ENCODE assay signal across 8 cellular contexts in the genomic region with DNA sequence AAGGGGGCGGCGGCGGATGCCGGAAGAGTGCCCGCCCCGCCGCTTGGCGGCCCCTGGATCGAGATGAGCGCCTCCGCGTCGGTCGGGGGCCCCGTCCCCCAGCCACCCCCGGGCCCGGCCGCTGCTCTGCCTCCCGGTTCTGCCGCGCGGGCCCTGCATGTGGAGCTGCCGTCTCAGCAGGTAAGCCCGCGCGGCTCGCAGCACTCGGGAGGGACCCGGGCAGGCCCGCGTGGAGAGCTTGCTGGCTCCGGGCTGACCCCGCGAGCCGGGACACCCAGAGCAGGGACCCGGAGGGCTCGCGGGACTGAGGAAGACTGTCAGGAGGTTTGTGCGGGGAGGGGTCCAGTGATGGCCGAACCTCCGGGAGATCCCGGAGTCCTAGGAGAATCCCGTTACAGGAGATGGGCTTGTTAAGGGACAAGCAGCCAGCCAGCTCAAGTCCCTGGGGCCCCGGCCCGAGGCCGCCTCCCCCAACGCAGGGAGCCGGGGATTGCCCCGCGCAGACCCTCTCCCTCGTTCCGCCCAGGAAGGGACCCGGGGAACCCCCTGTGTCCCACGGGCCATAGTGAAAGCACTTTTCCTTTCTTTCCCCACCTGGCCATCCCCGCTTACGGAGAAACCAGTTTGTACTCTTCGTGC. TPM values are rescaled to one million over a fixed set of nuclear protein-coding genes. Genes with fewer than 3 reads are reported as not detected.
DNase-seq lines count a peak whose midpoint lies in the region; ATAC-seq and TF ChIP-seq lines count a peak whose summit lies in the region.

No MANE protein-coding gene starts in this region.

- WGBS in aorta, 2 donors, result 0% methylated on average over 42 to 57 of the region's 57 CpGs

- H3K4me3 ChIP-seq in neutrophil (ENCODE audit: low read depth in 1 of 2, low read length in 1 of 2) (peak overlapping the region; percentile 96), aorta (ENCODE audit: low read length in 2 of 2) (peak overlapping the region; percentile 80 to 84)

- H3K9me3 ChIP-seq in neutrophil (no peaks in the 10 kb centered on the region), aorta (ENCODE audit: control insufficient read depth, low read length) (no peaks in the 10 kb centered on the region)

- H3K4me1 ChIP-seq in neutrophil (ENCODE audit: control insufficient read depth in 1 of 2, insufficient read depth in 1 of 2, low read depth in 1 of 2, low read length in 1 of 2), result peaks cover 41% of the 10 kb centered on the region in 2 experiments
- H3K4me1 ChIP-seq in aorta (ENCODE audit: control insufficient read depth in 1 of 2, insufficient read depth in 2 of 2, low read length in 2 of 2), result peaks cover 0 to 7% of the 10 kb centered on the region in 2 donors

- DNase-seq in ELF-1 (ENCODE audit: low read depth, low spot score) (peak; percentile 72), M059J (ENCODE audit: low read depth) (peak; percentile 63), activated T-cell treated with anti-CD3 and anti-CD28 coated beads for 48 hours (ENCODE audit: low read depth) (peak; percentile 25), fibroblast of peridontal ligament (ENCODE audit: extremely low read depth) (peak; percentile 27), aorta (peak in 1 of 2 donors; percentile 69)

- TF ChIP-seq CTCF in neutrophil (IDR thresholded peaks at IDR 0.05), result no peak

- intact Hi-C loops in aorta (cut with DNase I), result no loop called here

- peak; percentile 3 for ATAC-seq in GM21786 (IDR thresholded peaks at IDR 0.05; ENCODE audit: unreplicated experiment)
- ATAC-seq in aorta (ENCODE audit: low FRiP score), result peak; percentile 56
- ATAC-seq in HG02870 (IDR thresholded peaks at IDR 0.05; ENCODE audit: unreplicated experiment), result no peak

- H3K27ac ChIP-seq in neutrophil, result peak overlapping the region; percentile 92
- peak overlapping the region; percentile 63 to 77 for H3K27ac ChIP-seq in aorta (ENCODE audit: low read depth in 1 of 2, low read length in 2 of 2)

- H3K27me3 ChIP-seq in neutrophil (no peaks in the 10 kb centered on the region), aorta (ENCODE audit: control insufficient read depth in 1 of 2, insufficient read depth in 2 of 2, low read length in 1 of 2) (no peaks in the 10 kb centered on the region)

- H3K36me3 ChIP-seq in neutrophil (no peaks in the 10 kb centered on the region), aorta (ENCODE audit: control insufficient read depth in 1 of 2, insufficient read depth in 2 of 2, low read length in 1 of 2) (no peaks in the 10 kb centered on the region)

RNA-seq across cellular contexts. Expression of a gene that starts 0.5 kb away (rescaled TPM):
- total RNA-seq in M059J (2014; rRNA removed; shearing (Covaris generic)), result 17.4 and 18.0 TPM in 2 replicates
- total RNA-seq in aorta, result 10 to 100 TPM; 27.0 to 47.0 TPM
- polyA plus RNA-seq in aorta, result 10 to 100 TPM in 1 of 2 donors, 1 to 10 TPM in 1; 7.9 to 13.3 TPM

RNA-seq across cellular contexts. Expression of a gene that starts 46.9 kb away (rescaled TPM):
- total RNA-seq in M059J (2014; rRNA removed; shearing (Covaris generic)), result 10.1 and 11.3 TPM in 2 replicates
- 1 to 10 TPM; 2.3 to 4.4 TPM for total RNA-seq in aorta
- under 1 TPM; 0.41 to 0.63 TPM for polyA plus RNA-seq in aorta
